In genomic region chr3:156677536-156677935, GRCh38 we compare ENCODE assay signal across 10 cellular contexts. TPM values are rescaled to one million over a fixed set of nuclear protein-coding genes. Genes with fewer than 3 reads are reported as not detected.
DNase-seq lines count a peak whose midpoint lies in the region; FAIRE-seq and TF ChIP-seq lines count a peak whose summit lies in the region.
"Had no signal": no experiment of that assay in that cellular context is flagged by ENCODE, and none has a peak within 500 bp of the region (broad histone marks: within the 10 kb centered on the region; RNA-seq: fewer than 3 reads in every experiment).

No MANE protein-coding gene starts in this region.

- peaks cover 20% of the 10 kb centered on the region for H3K36me3 Mint-ChIP-seq in astrocyte (ENCODE audit: low read depth, unreplicated experiment)
- H3K36me3 Mint-ChIP-seq in Caco-2 (ENCODE audit: insufficient read depth, unreplicated experiment): peaks cover 51% of the 10 kb centered on the region

- no peaks in the 10 kb centered on the region for H3K27me3 Mint-ChIP-seq in astrocyte (ENCODE audit: low read depth, unreplicated experiment)
- no peaks in the 10 kb centered on the region for H3K27me3 Mint-ChIP-seq in Caco-2 (ENCODE audit: insufficient read depth, unreplicated experiment)

- 70% methylated on average over 2 of the region's 2 CpGs; no CpG with 5 or more reads in 1 of the 2 experiments for WGBS in mesodermal cell (ENCODE audit: insufficient coverage in 2 of 2), 2 experiments

- H4K20me1 ChIP-seq in astrocyte (ENCODE audit: insufficient read depth, low read length): peaks cover 77% of the 10 kb centered on the region

- H3K27ac Mint-ChIP-seq in astrocyte (ENCODE audit: unreplicated experiment) (peak overlapping the region; percentile 7), Caco-2 (ENCODE audit: unreplicated experiment) (no peak overlapping the region)

- H3K4me1 ChIP-seq in astrocyte (ENCODE audit: insufficient read depth, low read length): peaks cover 39% of the 10 kb centered on the region
- peaks cover 6% of the 10 kb centered on the region for H3K4me1 ChIP-seq in mesodermal cell (ENCODE audit: control insufficient read depth, insufficient read depth, low read length, poor library complexity, severe bottlenecking)
- peaks cover 4 to 21% of the 10 kb centered on the region in 2 donors for H3K4me1 ChIP-seq in ascending aorta
- peaks cover 20% of the 10 kb centered on the region for H3K4me1 ChIP-seq in Caco-2

- H3K27me3 ChIP-seq in astrocyte (ENCODE audit: insufficient read depth, low read length) (no peaks in the 10 kb centered on the region), brain microvascular endothelial cell (replicated peaks) (no peaks in the 10 kb centered on the region), ascending aorta (no peaks in the 10 kb centered on the region), Caco-2 (replicated peaks; ENCODE audit: control insufficient read depth, insufficient read depth, low read length) (no peaks in the 10 kb centered on the region)

- peaks cover 81% of the 10 kb centered on the region for H3K79me2 ChIP-seq in astrocyte (ENCODE audit: insufficient read depth, low read length)

- H2AFZ ChIP-seq in astrocyte (ENCODE audit: low read depth, low read length): no peak overlapping the region

- no TSS peak for BruUV-seq in Caco-2 (replicated peaks; lab: Mats Ljungman, UMichigan)

- H3K9me3 Mint-ChIP-seq in astrocyte (ENCODE audit: unreplicated experiment): no peaks in the 10 kb centered on the region
- H3K9me3 Mint-ChIP-seq in Caco-2 (ENCODE audit: unreplicated experiment): no peaks in the 10 kb centered on the region

- POLR2A ChIA-PET in Caco-2 (lab: Charles Lee): no interaction called here

- DNase-seq in AG10803 (ENCODE audit: low read depth) (no peak), GM12865 (ENCODE audit: low read depth) (no peak), astrocyte (ENCODE audit: low read depth) (no peak), brain microvascular endothelial cell (no peak), ascending aorta (ENCODE audit: low spot score in 2 of 2) (no peak), NCI-H1092 treated with DMSO at 0.1 percent for 48 hours (lab: John Stamatoyannopoulos, UW) (no peak), Caco-2 (no peak)
- DNase-seq: activated effector memory CD4-positive, alpha-beta T cell treated with anti-CD3 and anti-CD28 coated beads, Interleukin-2, amount 50 U/mL, for 16 hours; NCI-H446 treated with DMSO at 0.1 percent for 48 hours had no signal

- H3K4me2 ChIP-seq in astrocyte (ENCODE audit: low read length): peak overlapping the region; percentile 81

- intact Hi-C loops in ascending aorta (cut with DNase I) (no loop called here), Caco-2 (cut with micrococcal nuclease; ENCODE audit: unreplicated experiment) (no loop called here)

- TF ChIP-seq CTCF in AG10803 (conservative IDR thresholded peaks at IDR 0.05; ENCODE audit: low read length) (no peak), GM12865 (IDR thresholded peaks at IDR 0.05; ENCODE audit: insufficient read depth, low read depth, low read length, missing control alignments) (no peak), astrocyte (IDR thresholded peaks at IDR 0.05; ENCODE audit: insufficient read depth, low read depth, low read length) (no peak), brain microvascular endothelial cell (IDR thresholded peaks at IDR 0.05; ENCODE audit: low read depth, low read length, missing control alignments) (no peak), ascending aorta (IDR thresholded peaks at IDR 0.05) (no peak), Caco-2 (IDR thresholded peaks at IDR 0.05; ENCODE audit: insufficient read depth in 1 of 2, low read depth in 1 of 2, low read length in 1 of 2, severe bottlenecking in 1 of 2, unreplicated experiment in 1 of 2) (no peak)

- FAIRE-seq in astrocyte (lab: Jason Lieb, UNC): no peak

- peaks cover 26% of the 10 kb centered on the region for H3K36me3 ChIP-seq in astrocyte (ENCODE audit: insufficient read depth, low read length)
- peaks cover 29% of the 10 kb centered on the region for H3K36me3 ChIP-seq in mesodermal cell (ENCODE audit: control insufficient read depth, insufficient read depth, low read length)
- H3K36me3 ChIP-seq in brain microvascular endothelial cell (replicated peaks): peaks cover 39% of the 10 kb centered on the region
- peaks cover 0 to 26% of the 10 kb centered on the region in 2 donors for H3K36me3 ChIP-seq in ascending aorta
- no peaks in the 10 kb centered on the region for H3K36me3 ChIP-seq in Caco-2 (ENCODE audit: control insufficient read depth, insufficient read depth, low read length)

- CTCF ChIA-PET in Caco-2 (lab: Charles Lee): no interaction called here

- H3K4me1 Mint-ChIP-seq in astrocyte (ENCODE audit: low read depth, unreplicated experiment): peaks cover 39% of the 10 kb centered on the region
- peaks cover 14% of the 10 kb centered on the region for H3K4me1 Mint-ChIP-seq in Caco-2 (ENCODE audit: low read depth, unreplicated experiment)

- H3K9me3 ChIP-seq in astrocyte (ENCODE audit: insufficient read depth, low read depth, low read length) (no peaks in the 10 kb centered on the region), mesodermal cell (ENCODE audit: control insufficient read depth, low read length) (no peaks in the 10 kb centered on the region), ascending aorta (no peaks in the 10 kb centered on the region), Caco-2 (no peaks in the 10 kb centered on the region)

- in situ Hi-C loops in brain microvascular endothelial cell (cut with HindIII; ENCODE audit: low pct_ligation_motif_present, low sequenced_read_pairs): loop anchor here (25.0 kb wide), 1 partner anchor 410 kb away; no protein-coding TSS in a partner anchor

- peak overlapping the region; percentile 97 for H3K9ac ChIP-seq in astrocyte (ENCODE audit: low read length)

- peak overlapping the region; percentile 98 for H3K4me3 Mint-ChIP-seq in astrocyte (ENCODE audit: unreplicated experiment)
- H3K4me3 Mint-ChIP-seq in Caco-2 (ENCODE audit: unreplicated experiment): no peak overlapping the region

- H3K4me3 ChIP-seq in AG10803 (ENCODE audit: low read length) (peak overlapping the region; percentile 81), GM12865 (ENCODE audit: low read depth, low read length) (peak overlapping the region; percentile 95; the same call in 1 of the 2 replicates), astrocyte (ENCODE audit: insufficient read depth, low read depth, low read length) (peak overlapping the region; percentile 94), mesodermal cell (ENCODE audit: extremely low read depth, insufficient read depth, low read length, poor library complexity, severe bottlenecking) (peak overlapping the region; percentile 95), brain microvascular endothelial cell (ENCODE audit: low read depth, low read length) (no peak overlapping the region), ascending aorta (no peak overlapping the region), Caco-2 (ENCODE audit: low read depth, low read length) (no peak overlapping the region)

- peak overlapping the region; percentile 89 for H3K27ac ChIP-seq in astrocyte (ENCODE audit: low read depth, low read length)
- no peak overlapping the region for H3K27ac ChIP-seq in mesodermal cell (ENCODE audit: low read depth, low read length, severe bottlenecking)
- no peak overlapping the region for H3K27ac ChIP-seq in brain microvascular endothelial cell
- no peak overlapping the region for H3K27ac ChIP-seq in ascending aorta

RNA-seq across cellular contexts. Expression of gene TIPARP, which starts 3.1 kb away (rescaled TPM):
- total RNA-seq in astrocyte: 55.5 and 74.2 TPM in 2 replicates
- 19.5 TPM for polyA plus RNA-seq in mesodermal cell (2013, experiment 1 of 2)
- polyA plus RNA-seq in mesodermal cell (2013, experiment 2 of 2): 16.9 TPM
- 7.2 TPM for total RNA-seq in ascending aorta
- 15.8 and 18.2 TPM in 2 replicates for total RNA-seq in Caco-2 (2022)

Comparison
In these comparisons a context has a peak if more than half of its experiments do, and no peak if none do; other contexts are left out.
1. H3K4me3 ChIP-seq: peak in AG10803 (single experiment), GM12865 (single experiment), astrocyte (single experiment) and mesodermal cell (single experiment); none in brain microvascular endothelial cell (single experiment), ascending aorta (0 of 2) and Caco-2 (single experiment).